10 cellular contexts compared by ENCODE assay signal in the genomic region with DNA sequence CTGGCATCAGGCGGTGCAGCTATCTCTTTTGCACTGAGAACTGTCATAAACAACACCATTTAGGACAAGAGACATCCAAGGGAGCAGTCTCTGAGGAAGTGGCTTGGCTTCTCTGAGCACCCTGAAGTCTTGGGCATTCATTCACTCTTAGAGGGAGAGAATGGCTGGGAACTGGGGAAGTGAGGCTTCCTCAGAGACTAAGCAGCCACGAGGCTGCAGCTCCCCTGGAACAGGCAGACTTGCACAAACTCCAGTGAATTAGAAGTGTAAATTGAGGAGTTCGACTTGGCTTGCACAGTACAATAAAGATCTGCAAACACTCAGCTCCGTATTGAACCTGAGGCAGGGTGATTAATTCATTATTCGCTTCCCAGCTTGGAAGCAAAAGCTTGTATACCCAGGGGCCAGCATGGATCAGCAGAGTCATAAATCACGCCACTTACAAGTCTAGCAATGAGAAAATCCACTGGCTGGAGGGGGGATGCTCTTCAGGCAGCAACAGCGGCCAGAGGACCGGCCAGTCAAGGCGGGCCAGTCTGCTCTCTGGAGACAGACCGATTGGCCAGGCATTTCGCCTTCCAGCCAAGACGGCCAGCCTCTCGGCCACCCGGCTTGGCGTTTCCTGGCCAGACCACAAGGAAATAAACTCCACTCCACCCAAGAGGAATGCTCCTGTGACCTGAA.
DNase-seq lines count a peak whose midpoint lies in the region; ATAC-seq, FAIRE-seq and TF ChIP-seq lines count a peak whose summit lies in the region.
"Had no signal": no experiment of that assay in that cellular context is flagged by ENCODE, and none has a peak within 500 bp of the region (broad histone marks: within the 10 kb centered on the region; RNA-seq: fewer than 3 reads in every experiment).

No MANE protein-coding gene starts in this region.

- H4K20me1 ChIP-seq in SK-N-SH (ENCODE audit: insufficient read depth): no peaks in the 10 kb centered on the region

- no peak for TF ChIP-seq RAD21 in SK-N-SH (IDR thresholded peaks at IDR 0.05; ENCODE audit: low read length)

- H3K36me3 ChIP-seq in HEK293 (ENCODE audit: control insufficient read depth in 2 of 2, insufficient read depth in 1 of 2, low read length in 2 of 2) (no peaks in the 10 kb centered on the region), left lung (no peaks in the 10 kb centered on the region), testis (ENCODE audit: low read depth, missing control alignments) (no peaks in the 10 kb centered on the region), vagina (no peaks in the 10 kb centered on the region), SK-N-SH (replicated peaks in 1 of 2; ENCODE audit: control insufficient read depth in 1 of 2, insufficient read depth in 2 of 2, low read length in 1 of 2) (no peaks in the 10 kb centered on the region)

- no peak overlapping the region for H3K4me3 ChIP-seq in HEK293 (ENCODE audit: low read depth, low read length)
- H3K4me3 ChIP-seq in left lung: no peak overlapping the region
- H3K4me3 ChIP-seq in testis: no peak overlapping the region
- no peak overlapping the region for H3K4me3 ChIP-seq in vagina
- no peak overlapping the region for H3K4me3 ChIP-seq in SK-N-SH (ENCODE audit: low read depth in 2 of 2, low read length in 1 of 2)

- DNase-seq in cerebellar cortex (ENCODE audit: low spot score) (peak; percentile 40), left lung (peak in 1 of 2 donors; percentile 66), testis (peak; percentile 78), vagina (ENCODE audit: extremely low spot score in 2 of 2) (no peak), D721Med (ENCODE audit: insufficient read length, low spot score) (no peak), SK-N-SH (no peak)
- DNase-seq in activated CD4-positive, alpha-beta T cell treated with anti-CD3 and anti-CD28 coated beads for 1 hour: no peak
- DNase-seq: T-helper 1 cell had no signal

- ATAC-seq in left lung: peak; percentile 88

- H2AFZ ChIP-seq in SK-N-SH (ENCODE audit: low read depth): no peak overlapping the region

- TF ChIP-seq POLR2A in testis (IDR thresholded peaks at IDR 0.05): no peak
- TF ChIP-seq POLR2A in vagina (IDR thresholded peaks at IDR 0.05): no peak

- intact Hi-C loops in left lung (cut with DNase I) (no loop called here), testis (cut with DNase I; ENCODE audit: low total_unique reads) (no loop called here), vagina (cut with DNase I) (no loop called here)

- peaks cover 0 to 19% of the 10 kb centered on the region in 2 donors for H3K27me3 ChIP-seq in left lung
- H3K27me3 ChIP-seq in testis: no peaks in the 10 kb centered on the region
- no peaks in the 10 kb centered on the region for H3K27me3 ChIP-seq in vagina
- H3K27me3 ChIP-seq in SK-N-SH (ENCODE audit: insufficient read depth): no peaks in the 10 kb centered on the region; the same call in 1 of the 2 replicates

- TF ChIP-seq CTCF in HEK293 (tag by site-specific recombination; IDR thresholded peaks at IDR 0.05) (no peak), left lung (IDR thresholded peaks at IDR 0.05) (no peak), testis (IDR thresholded peaks at IDR 0.05) (no peak), vagina (IDR thresholded peaks at IDR 0.05) (no peak), D721Med (IDR thresholded peaks at IDR 0.05; ENCODE audit: insufficient read depth, missing control alignments) (no peak), SK-N-SH (IDR thresholded peaks at IDR 0.05) (no peak)

- H3K27ac ChIP-seq in HEK293 (ENCODE audit: extremely low read depth, low read depth, low read length) (no peak overlapping the region), left lung (no peak overlapping the region), testis (no peak overlapping the region), vagina (no peak overlapping the region), SK-N-SH (ENCODE audit: low read depth in 2 of 2, low read length in 1 of 2) (no peak overlapping the region)

- H3K9ac ChIP-seq in SK-N-SH: no peak overlapping the region

- POLR2A ChIA-PET in HEK293 (lab: Yijun Ruan, JAX) (no interaction called here), SK-N-SH (lab: Yijun Ruan, JAX) (no interaction called here)

- H3K9me2 ChIP-seq in SK-N-SH: no peaks in the 10 kb centered on the region

- FAIRE-seq in D721Med (lab: Jason Lieb, UNC): no peak
- FAIRE-seq: endometrium had no signal

- H3K4me1 ChIP-seq in HEK293 (ENCODE audit: control insufficient read depth, insufficient read depth, low read length): peaks cover 10% of the 10 kb centered on the region
- H3K4me1 ChIP-seq in left lung: peaks cover 5 to 8% of the 10 kb centered on the region in 2 donors
- H3K4me1 ChIP-seq in testis: peaks cover 17% of the 10 kb centered on the region
- peaks cover 14% of the 10 kb centered on the region for H3K4me1 ChIP-seq in vagina
- no peaks in the 10 kb centered on the region; a peak in 1 of 4 replicates for H3K4me1 ChIP-seq in SK-N-SH (ENCODE audit: control insufficient read depth in 1 of 2, insufficient read depth in 2 of 2, low read depth in 1 of 2, low read length in 1 of 2)

- no peak overlapping the region for H3K4me2 ChIP-seq in SK-N-SH

- WGBS in testis, 2 donors: 23 to 30% methylated on average over 15 of the region's 15 CpGs
- WGBS in SK-N-SH (ENCODE audit: low lambda C conversion rate): 46% methylated on average over 13 of the region's 15 CpGs

- H3F3A ChIP-seq in SK-N-SH (replicated peaks; ENCODE audit: insufficient read depth): no peaks in the 10 kb centered on the region

- TF ChIP-seq EP300 in SK-N-SH (IDR thresholded peaks at IDR 0.05; ENCODE audit: borderline replicate concordance in 1 of 2, low read depth in 1 of 2, low read length in 1 of 2): no peak

- no peaks in the 10 kb centered on the region for H3K79me2 ChIP-seq in SK-N-SH (ENCODE audit: insufficient read depth)

- CTCF ChIA-PET in HEK293 (lab: Yijun Ruan, JAX): no interaction called here
- CTCF ChIA-PET in SK-N-SH (lab: Yijun Ruan, JAX): no interaction called here

- H3K9me3 ChIP-seq in HEK293 (ENCODE audit: control insufficient read depth, insufficient read depth, low read depth, low read length) (no peaks in the 10 kb centered on the region), left lung (no peaks in the 10 kb centered on the region), testis (no peaks in the 10 kb centered on the region), vagina (no peaks in the 10 kb centered on the region), SK-N-SH (no peaks in the 10 kb centered on the region)

TF ChIP-seq in HEK293, 187 proteins besides CTCF, POLR2A, EP300 and RAD21:
- no peak for TF ChIP-seq SP3 (tag by site-specific recombination; IDR thresholded peaks at IDR 0.05)
- TF ChIP-seq ZNF341 (tag by site-specific recombination; IDR thresholded peaks at IDR 0.05; ENCODE audit: low read depth): peak; percentile 90

TF ChIP-seq in SK-N-SH, 30 proteins besides CTCF, POLR2A, EP300 and RAD21 (continues in another document):
- TF ChIP-seq FOSL2 (IDR thresholded peaks at IDR 0.05; ENCODE audit: borderline replicate concordance, low read depth): no peak
- TF ChIP-seq NRF1 (IDR thresholded peaks at IDR 0.05; ENCODE audit: low read depth, low read length): no peak
- TF ChIP-seq ELF1 (IDR thresholded peaks at IDR 0.05): no peak
- TF ChIP-seq, protein P1, sequence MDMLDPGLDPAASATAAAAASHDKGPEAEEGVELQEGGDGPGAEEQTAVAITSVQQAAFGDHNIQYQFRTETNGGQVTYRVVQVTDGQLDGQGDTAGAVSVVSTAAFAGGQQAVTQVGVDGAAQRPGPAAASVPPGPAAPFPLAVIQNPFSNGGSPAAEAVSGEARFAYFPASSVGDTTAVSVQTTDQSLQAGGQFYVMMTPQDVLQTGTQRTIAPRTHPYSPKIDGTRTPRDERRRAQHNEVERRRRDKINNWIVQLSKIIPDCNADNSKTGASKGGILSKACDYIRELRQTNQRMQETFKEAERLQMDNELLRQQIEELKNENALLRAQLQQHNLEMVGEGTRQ (IDR thresholded peaks at IDR 0.05; ENCODE audit: borderline replicate concordance, low read depth, low read length): no peak
- no peak for TF ChIP-seq MEF2A (IDR thresholded peaks at IDR 0.05; ENCODE audit: borderline replicate concordance, low read depth)
- TF ChIP-seq REST (IDR thresholded peaks at IDR 0.05; ENCODE audit: low read depth, low read length): no peak
- TF ChIP-seq RFX5 (IDR thresholded peaks at IDR 0.05; ENCODE audit: low read length): no peak
- no peak for TF ChIP-seq SMC3 (IDR thresholded peaks at IDR 0.05; ENCODE audit: low read depth, low read length)
- no peak for TF ChIP-seq FOXJ3 (CRISPR knock-in tag; IDR thresholded peaks at IDR 0.05)
- TF ChIP-seq, protein P2, sequence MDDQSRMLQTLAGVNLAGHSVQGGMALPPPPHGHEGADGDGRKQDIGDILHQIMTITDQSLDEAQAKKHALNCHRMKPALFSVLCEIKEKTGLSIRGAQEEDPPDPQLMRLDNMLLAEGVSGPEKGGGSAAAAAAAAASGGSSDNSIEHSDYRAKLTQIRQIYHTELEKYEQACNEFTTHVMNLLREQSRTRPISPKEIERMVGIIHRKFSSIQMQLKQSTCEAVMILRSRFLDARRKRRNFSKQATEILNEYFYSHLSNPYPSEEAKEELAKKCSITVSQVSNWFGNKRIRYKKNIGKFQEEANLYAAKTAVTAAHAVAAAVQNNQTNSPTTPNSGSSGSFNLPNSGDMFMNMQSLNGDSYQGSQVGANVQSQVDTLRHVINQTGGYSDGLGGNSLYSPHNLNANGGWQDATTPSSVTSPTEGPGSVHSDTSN (IDR thresholded peaks at IDR 0.05): no peak

Comparison
In these comparisons a context has a peak if more than half of its experiments do, and no peak if none do; other contexts are left out.
1. DNase-seq: peak in cerebellar cortex (single experiment) and testis (single experiment); none in vagina (0 of 2), D721Med (single experiment), activated CD4-positive, alpha-beta T cell treated with anti-CD3 and anti-CD28 coated beads for 1 hour (single experiment) and SK-N-SH (single experiment).